17 cellular contexts compared by ENCODE assay signal in the genomic region with DNA sequence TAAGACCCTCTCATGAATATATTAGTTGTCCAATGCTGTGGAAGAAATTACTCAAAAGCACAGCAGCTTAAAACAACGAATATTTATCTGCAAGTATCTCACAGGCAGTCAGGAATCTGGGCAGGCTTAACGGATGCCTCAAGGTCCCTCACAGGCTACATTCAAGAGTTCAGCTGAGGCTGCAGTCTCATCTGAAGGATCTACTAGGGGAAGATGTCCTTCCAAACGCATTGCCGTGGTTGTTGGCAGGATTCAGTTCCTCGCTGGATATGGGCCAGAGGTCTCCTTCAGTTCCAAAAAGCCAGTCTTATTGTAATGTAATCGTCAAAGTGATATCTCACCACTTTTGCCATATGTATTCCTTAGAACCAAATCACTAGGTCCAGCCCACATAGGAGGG.
DNase-seq lines count a peak whose midpoint lies in the region; ATAC-seq and TF ChIP-seq lines count a peak whose summit lies in the region.
"Had no signal": no experiment of that assay in that cellular context is flagged by ENCODE, and none has a peak within 500 bp of the region (broad histone marks: within the 10 kb centered on the region; RNA-seq: fewer than 3 reads in every experiment).

No MANE protein-coding gene starts in this region.

- H3K4me1 ChIP-seq in DND-41 (ENCODE audit: insufficient read depth, low read length) (peaks cover 27% of the 10 kb centered on the region), right lobe of liver (no peaks in the 10 kb centered on the region)

- no peaks in the 10 kb centered on the region for H4K20me1 ChIP-seq in DND-41 (ENCODE audit: insufficient read depth, low read length)

- POLR2A ChIA-PET in RWPE1 (lab: Yijun Ruan, JAX; ENCODE audit: low non-redundant PET): no interaction called here

- CTCF ChIA-PET in RWPE1 (lab: Yijun Ruan, JAX): no interaction called here

- peak overlapping the region; percentile 22; the same call in 1 of the 2 replicates for H3K27ac ChIP-seq in DND-41 (ENCODE audit: low read length)
- peak overlapping the region; percentile 73 for H3K27ac ChIP-seq in RWPE1
- H3K27ac ChIP-seq in right lobe of liver: no peak overlapping the region
- H3K27ac ChIP-seq: SK-N-MC had no signal

- H3K9me3 ChIP-seq in DND-41 (ENCODE audit: insufficient read depth, low read length, severe bottlenecking) (no peaks in the 10 kb centered on the region), right lobe of liver (no peaks in the 10 kb centered on the region)

- no peak overlapping the region for H3K9ac ChIP-seq in DND-41 (ENCODE audit: low read depth, low read length)

- WGBS in right lobe of liver (ENCODE audit: insufficient coverage, low coverage, low lambda C conversion rate, missing lambda C conversion rate): 54% methylated on average over 3 of the region's 6 CpGs

- ATAC-seq in DND-41 (ENCODE audit: insufficient read depth, low read depth) (no peak), right lobe of liver (peak in 3 of 4 donors; percentile 50 to 65 (median 50)), GM19397 (IDR thresholded peaks at IDR 0.05; ENCODE audit: unreplicated experiment) (no peak)
- ATAC-seq: GM23338, PC-3 had no signal

- H3K4me2 ChIP-seq in DND-41 (ENCODE audit: insufficient read depth, low read length): no peak overlapping the region
- H3K4me2 ChIP-seq: GM23338 had no signal

- DNase-seq in DND-41 (no peak), RWPE1 (ENCODE audit: low spot score) (no peak), fibroblast of the aortic adventitia (ENCODE audit: low read depth) (peak; percentile 48), right lobe of liver (no peak), NCI-H187 treated with DMSO at 0.1 percent for 48 hours (lab: John Stamatoyannopoulos, UW) (no peak), AG08395 (ENCODE audit: low spot score) (no peak)
- DNase-seq: AML-193, COR-L47, KG1, NCI-H1417 treated with DMSO at 0.1 percent for 48 hours, NCI-H2029 treated with DMSO at 0.1 percent for 48 hours, NCI-H2171 treated with DMSO at 0.1 percent for 48 hours, NCI-H82, PC-3 had no signal

- H2AFZ ChIP-seq in DND-41 (ENCODE audit: low read depth, low read length): no peak overlapping the region
- H2AFZ ChIP-seq: GM23338 had no signal

- intact Hi-C loops in right lobe of liver (cut with DNase I): no loop called here

- H3K27me3 ChIP-seq in DND-41 (ENCODE audit: insufficient read depth, low read length, poor library complexity) (no peaks in the 10 kb centered on the region), right lobe of liver (no peaks in the 10 kb centered on the region)

- no peak for TF ChIP-seq POLR2A in right lobe of liver (IDR thresholded peaks at IDR 0.05)

- H3K36me3 ChIP-seq in DND-41 (ENCODE audit: insufficient read depth, low read length): no peaks in the 10 kb centered on the region
- H3K36me3 ChIP-seq in right lobe of liver: no peaks in the 10 kb centered on the region

- H3K79me2 ChIP-seq in DND-41 (ENCODE audit: insufficient read depth, low read length): no peaks in the 10 kb centered on the region

- H3K4me3 ChIP-seq in DND-41 (ENCODE audit: low read depth in 1 of 2, low read length in 2 of 2) (no peak overlapping the region), fibroblast of the aortic adventitia (ENCODE audit: low read depth, low read length) (no peak overlapping the region), right lobe of liver (no peak overlapping the region)
- H3K4me3 ChIP-seq: GM23338, SK-N-MC had no signal

- TF ChIP-seq CTCF in DND-41 (IDR thresholded peaks at IDR 0.05; ENCODE audit: borderline replicate concordance, extremely low read depth, low read length, poor library complexity, severe bottlenecking): no peak
- no peak for TF ChIP-seq CTCF in RWPE1 (conservative IDR thresholded peaks at IDR 0.05; ENCODE audit: low read depth)
- TF ChIP-seq CTCF in fibroblast of the aortic adventitia (IDR thresholded peaks at IDR 0.05; ENCODE audit: insufficient read depth, low read length): no peak
- no peak for TF ChIP-seq CTCF in right lobe of liver (IDR thresholded peaks at IDR 0.05)

Comparison
In these comparisons a context has a peak if more than half of its experiments do, and no peak if none do; other contexts are left out.
1. ATAC-seq: peak in right lobe of liver (3 of 4); none in DND-41 (single experiment) and GM19397 (single experiment).
2. H3K27ac ChIP-seq: peak in DND-41 (single experiment) and RWPE1 (single experiment); none in right lobe of liver (0 of 3).